Comparison of ENCODE assay signal across 1 cellular context in genomic region chr10:99930731-99931550, GRCh38.
A peak's percentile ranks its signal among the peaks of the same experiment; 100 is the strongest.
TF ChIP-seq lines count a peak whose summit lies in the region.

No MANE protein-coding gene starts in this region.

TF ChIP-seq in H1, 55 proteins besides CTCF, POLR2A, EP300 and RAD21:
- 0 out of 2 replicates have a peak, but pooled peaks have one; percentile 22 for TF ChIP-seq MAX (IDR thresholded peaks at IDR 0.05)
- TF ChIP-seq ZNF274 (IDR thresholded peaks at IDR 0.05; ENCODE audit: borderline replicate concordance, extremely low read depth, low read length) = no peak
- no peak for TF ChIP-seq KDM1A (IDR thresholded peaks at IDR 0.05; ENCODE audit: borderline replicate concordance, low read length)
- no peak for TF ChIP-seq FOSL1 (IDR thresholded peaks at IDR 0.05; ENCODE audit: insufficient read depth, low read depth, low read length)
- no peak for TF ChIP-seq HDAC2 (IDR thresholded peaks at IDR 0.05; ENCODE audit: borderline replicate concordance in 1 of 2, low read depth in 2 of 2, low read length in 2 of 2)
- no peak for TF ChIP-seq CHD1 (IDR thresholded peaks at IDR 0.05; ENCODE audit: low read depth, low read length)
- TF ChIP-seq SP1 (IDR thresholded peaks at IDR 0.05; ENCODE audit: low read depth, low read length) = peak; percentile 79
- TF ChIP-seq ASH2L (IDR thresholded peaks at IDR 0.05; ENCODE audit: low read length) = peak; percentile 69
- TF ChIP-seq TCF12 (IDR thresholded peaks at IDR 0.05; ENCODE audit: low read depth, low read length) = no peak
- no peak for TF ChIP-seq TBP (IDR thresholded peaks at IDR 0.05; ENCODE audit: low read depth, low read length)
- peak; percentile 24; the same call in 1 of the 2 replicates for TF ChIP-seq RBBP5 (IDR thresholded peaks at IDR 0.05; ENCODE audit: borderline replicate concordance, low read depth, low read length)
- no peak for TF ChIP-seq SIX5 (IDR thresholded peaks at IDR 0.05; ENCODE audit: low read depth, low read length)
- TF ChIP-seq RNF2 (IDR thresholded peaks at IDR 0.05; ENCODE audit: borderline replicate concordance, low read depth, low read length, missing control alignments, poor library complexity, severe bottlenecking) = no peak
- TF ChIP-seq CBX8 (IDR thresholded peaks at IDR 0.05; ENCODE audit: borderline replicate concordance, low read depth, low read length) = no peak
- TF ChIP-seq GTF2F1 (IDR thresholded peaks at IDR 0.05; ENCODE audit: borderline replicate concordance, low read depth, low read length) = no peak
- no peak for TF ChIP-seq NRF1 (IDR thresholded peaks at IDR 0.05; ENCODE audit: low read depth, low read length)
